ENCODE assay signal across 8 cellular contexts in genomic region chr1:212967767-212968166, GRCh38. TPM values are rescaled to one million over a fixed set of nuclear protein-coding genes. Genes with fewer than 3 reads are reported as not detected.
DNase-seq lines count a peak whose midpoint lies in the region; ATAC-seq and TF ChIP-seq lines count a peak whose summit lies in the region.

No MANE protein-coding gene starts in this region.

- no peaks in the 10 kb centered on the region for H3K4me1 ChIP-seq in Panc1 (ENCODE audit: control insufficient read depth, insufficient read depth, low read length)

- in situ Hi-C loops in Panc1 (cut with HindIII; ENCODE audit: low pct_unique_long_range_greater_than_20kb, low sequenced_read_pairs) = no loop called here

- peak; percentile 54 for DNase-seq in activated effector memory CD4-positive, alpha-beta T cell treated with anti-CD3 and anti-CD28 coated beads, Interleukin-2, amount 50 U/mL, for 16 hours
- DNase-seq in activated effector memory CD4-positive, alpha-beta T cell treated with Interleukin-2 at 50 U/mL for 16 hours = no peak
- DNase-seq in Panc1 (ENCODE audit: low read depth, low spot score) (peak; percentile 8), fibroblast of mammary gland (ENCODE audit: low read depth) (peak; percentile 72)
- DNase-seq in stimulated activated naive CD8-positive, alpha-beta T cell treated with anti-CD3 and anti-CD28 coated beads, Interleukin-15, Interleukin-2, amounts not matched to agents 100 U/mL and 50 U/mL, for 24 hours = no peak
- DNase-seq in activated T-cell treated with anti-CD3 and anti-CD28 coated beads, Interleukin-2, amount 50 U/mL, for 48 hours = no peak

- POLR2A ChIA-PET in Panc1 (lab: Charles Lee) = no interaction called here

- intact Hi-C loops in Panc1 (cut with micrococcal nuclease; ENCODE audit: unreplicated experiment) = no loop called here

- CTCF ChIA-PET in Panc1 (lab: Charles Lee) = no interaction called here

- no peak overlapping the region for H3K4me3 ChIP-seq in Panc1 (ENCODE audit: low read depth in 2 of 2, low read length in 2 of 2)
- H3K4me3 ChIP-seq in fibroblast of mammary gland (ENCODE audit: control insufficient read depth, low read depth, low read length) = no peak overlapping the region

- peak; percentile 45 for ATAC-seq in HG03025 (IDR thresholded peaks at IDR 0.05; ENCODE audit: low FRiP score, unreplicated experiment)
- peak; percentile 89 for ATAC-seq in Panc1
- ATAC-seq in stimulated activated naive CD8-positive, alpha-beta T cell treated with anti-CD3 and anti-CD28 coated beads, Interleukin-15, Interleukin-2, amounts not matched to agents 100 U/mL and 50 U/mL, for 24 hours = peak; percentile 63
- ATAC-seq in GM19397 (IDR thresholded peaks at IDR 0.05; ENCODE audit: unreplicated experiment) = no peak

- H3K36me3 ChIP-seq in Panc1 (ENCODE audit: control insufficient read depth, insufficient read depth, low read length) = no peaks in the 10 kb centered on the region

- H3K27me3 ChIP-seq in Panc1 (ENCODE audit: control insufficient read depth, insufficient read depth, low read length) = peaks cover 21% of the 10 kb centered on the region

- no peaks in the 10 kb centered on the region for H3K9me3 ChIP-seq in Panc1 (ENCODE audit: control insufficient read depth, insufficient read depth, low read depth, low read length)

- TF ChIP-seq CTCF in Panc1 (IDR thresholded peaks at IDR 0.05) (no peak; the same call in 1 of the 2 replicates), fibroblast of mammary gland (conservative IDR thresholded peaks at IDR 0.05; ENCODE audit: control insufficient read depth, insufficient read depth, low read depth, low read length) (peak; percentile 73)

- H3K27ac ChIP-seq in Panc1 (ENCODE audit: low read length) = no peak overlapping the region

- no TSS peak for BruUV-seq in Panc1 (replicated peaks; lab: Mats Ljungman, UMichigan)

RNA-seq across cellular contexts. Expression of gene VASH2, which starts 17.4 kb away (rescaled TPM):
- 1.7 TPM for total RNA-seq in Panc1 (2021; ENCODE audit: unreplicated experiment)
- polyA plus RNA-seq in Panc1 (2012; ENCODE audit: insufficient read length) = 1.5 TPM

RNA-seq across cellular contexts. Expression of gene ANGEL2, which starts 47.9 kb away (rescaled TPM):
- total RNA-seq in Panc1 (2021; ENCODE audit: unreplicated experiment) = 34.8 TPM
- 18.2 TPM for polyA plus RNA-seq in Panc1 (2012; ENCODE audit: insufficient read length)

Comparison
In these comparisons a context has a peak if more than half of its experiments do, and no peak if none do; other contexts are left out.
1. DNase-seq: peak in activated effector memory CD4-positive, alpha-beta T cell treated with anti-CD3 and anti-CD28 coated beads, Interleukin-2, amount 50 U/mL, for 16 hours (single experiment), Panc1 (single experiment) and fibroblast of mammary gland (single experiment); none in activated effector memory CD4-positive, alpha-beta T cell treated with Interleukin-2 at 50 U/mL for 16 hours (single experiment), stimulated activated naive CD8-positive, alpha-beta T cell treated with anti-CD3 and anti-CD28 coated beads, Interleukin-15, Interleukin-2, amounts not matched to agents 100 U/mL and 50 U/mL, for 24 hours (single experiment) and activated T-cell treated with anti-CD3 and anti-CD28 coated beads, Interleukin-2, amount 50 U/mL, for 48 hours (0 of 2).